Comparison of ENCODE assay signal across 1 cellular context in genomic region chr15:96234109-96234892, GRCh38.
A peak's percentile ranks its signal among the peaks of the same experiment; 100 is the strongest.
TF ChIP-seq lines count a peak whose summit lies in the region.

No MANE protein-coding gene starts in this region.

TF ChIP-seq in K562, 482 proteins besides CTCF, POLR2A, EP300 and RAD21 (continued from another document):
- 0 out of 2 replicates have a peak, but pooled peaks have one; percentile 9 for TF ChIP-seq CXXC5 (CRISPR knock-in tag; IDR thresholded peaks at IDR 0.05)
